8 cellular contexts compared by ENCODE assay signal in the genomic region with DNA sequence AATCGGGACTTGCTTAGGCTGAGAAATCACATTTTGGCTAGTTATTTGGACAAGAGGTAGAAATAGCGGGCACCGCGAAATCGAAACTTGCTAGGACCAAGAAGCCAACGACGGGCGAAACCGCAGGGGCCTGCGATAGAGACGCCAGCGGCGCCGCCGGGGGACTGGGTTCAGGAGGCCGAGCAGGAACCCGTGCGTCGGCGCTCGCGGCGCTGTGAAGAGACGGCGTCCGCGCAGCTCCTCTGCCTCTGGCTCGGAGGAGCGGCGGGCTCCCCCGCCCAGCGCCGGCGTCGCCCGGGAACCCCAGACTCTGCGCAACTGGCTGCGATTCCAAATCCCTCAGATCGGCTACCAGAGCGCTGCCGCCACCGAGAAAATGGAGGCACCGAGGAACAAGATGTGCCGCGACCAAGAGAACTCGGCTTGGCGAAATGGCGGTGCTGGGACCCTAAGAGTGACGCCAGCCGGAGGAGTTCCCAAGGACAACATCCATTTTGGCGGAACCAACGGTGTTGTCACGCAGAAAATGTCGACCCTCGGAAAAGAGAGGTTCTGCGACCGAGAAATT. TPM values are rescaled to one million over a fixed set of nuclear protein-coding genes. Genes with fewer than 3 reads are reported as not detected.
DNase-seq lines count a peak whose midpoint lies in the region; ATAC-seq, FAIRE-seq and TF ChIP-seq lines count a peak whose summit lies in the region.

No MANE protein-coding gene starts in this region.

- H3K4me1 Mint-ChIP-seq in neural progenitor cell = peaks cover 27% of the 10 kb centered on the region

- DNase-seq in HUDEP-2 (lab: John Stamatoyannopoulos, UW; ENCODE audit: unreplicated experiment in 76 of 76) (peak in 48 of 76 experiments; percentile 17 to 88 (median 53)), RCC 7860 (ENCODE audit: low spot score) (peak; percentile 64), activated gamma-delta T cell treated with Interleukin-2 at 50 U/mL for 16 hours (peak; percentile 72), foreskin melanocyte (peak; percentile 60), neural progenitor cell (ENCODE audit: low spot score) (peak; percentile 91)

- peak overlapping the region; percentile 92 for H2AFZ ChIP-seq in neural progenitor cell (replicated peaks)

- H3K27ac ChIP-seq in C4-2B = peak overlapping the region; percentile 93
- peak overlapping the region; percentile 88 for H3K27ac ChIP-seq in neural progenitor cell
- peak overlapping the region; percentile 99 for H3K27ac ChIP-seq in stomach smooth muscle (ENCODE audit: low read length)

- H4K20me1 ChIP-seq in neural progenitor cell (ENCODE audit: low read depth) = no peaks in the 10 kb centered on the region

- TF ChIP-seq CTCF in C4-2B (conservative IDR thresholded peaks at IDR 0.05) = no peak
- no peak for TF ChIP-seq CTCF in neural progenitor cell (IDR thresholded peaks at IDR 0.05)

- peaks cover 40% of the 10 kb centered on the region for H3K79me2 ChIP-seq in neural progenitor cell (ENCODE audit: low read depth)

- ATAC-seq in GM19452 (IDR thresholded peaks at IDR 0.05; ENCODE audit: unreplicated experiment) = peak; percentile 34

- H3F3A ChIP-seq in neural progenitor cell (ENCODE audit: low read depth) = peaks cover 35% of the 10 kb centered on the region

- peak overlapping the region; percentile 94 for H3K4me2 ChIP-seq in neural progenitor cell

- peak overlapping the region; percentile 96 for H3K4me3 Mint-ChIP-seq in neural progenitor cell

- H3K27me3 Mint-ChIP-seq in neural progenitor cell (ENCODE audit: insufficient read depth, low read depth) = no peaks in the 10 kb centered on the region

- H3K36me3 Mint-ChIP-seq in neural progenitor cell = peaks cover 15% of the 10 kb centered on the region

- no peaks in the 10 kb centered on the region for H3K27me3 ChIP-seq in neural progenitor cell
- no peaks in the 10 kb centered on the region for H3K27me3 ChIP-seq in stomach smooth muscle (ENCODE audit: control insufficient read depth in 1 of 2, insufficient read depth in 2 of 2, low read length in 2 of 2)

- H3K27ac Mint-ChIP-seq in neural progenitor cell = peak overlapping the region; percentile 99

- H3K4me1 ChIP-seq in neural progenitor cell = peaks cover 9% of the 10 kb centered on the region
- H3K4me1 ChIP-seq in stomach smooth muscle (ENCODE audit: control insufficient read depth, insufficient read depth, low read length) = peaks cover 20% of the 10 kb centered on the region

- H3K36me3 ChIP-seq in neural progenitor cell = no peaks in the 10 kb centered on the region
- peaks cover 6 to 9% of the 10 kb centered on the region in 2 donors for H3K36me3 ChIP-seq in stomach smooth muscle (ENCODE audit: control insufficient read depth in 2 of 2, insufficient read depth in 2 of 2, low read length in 2 of 2)

- peak overlapping the region; percentile 86 for H3K4me3 ChIP-seq in neural progenitor cell
- H3K4me3 ChIP-seq in stomach smooth muscle (ENCODE audit: low read length in 2 of 2) = peak overlapping the region; percentile 77 to 99

- FAIRE-seq in RCC 7860 (lab: Jason Lieb, UNC) = no peak

- H3K9me3 ChIP-seq in neural progenitor cell (ENCODE audit: low read depth) = no peaks in the 10 kb centered on the region
- no peaks in the 10 kb centered on the region for H3K9me3 ChIP-seq in stomach smooth muscle (ENCODE audit: control insufficient read depth in 2 of 2, low read length in 2 of 2)

- H3K9me3 Mint-ChIP-seq in neural progenitor cell = no peaks in the 10 kb centered on the region

- H3K9ac ChIP-seq in neural progenitor cell (peak overlapping the region; percentile 56), stomach smooth muscle (ENCODE audit: low read length in 2 of 2) (peak overlapping the region; percentile 84 to 99)

RNA-seq across cellular contexts. Expression of gene ANXA2R, which starts 26.2 kb away (rescaled TPM):
- total RNA-seq in neural progenitor cell (ENCODE audit: low replicate concordance) = 0.17 and 0.74 TPM in 2 replicates

RNA-seq across cellular contexts. Expression of gene ZNF131, which starts 54.4 kb away (rescaled TPM):
- total RNA-seq in neural progenitor cell (ENCODE audit: low replicate concordance) = 56.3 and 96.5 TPM in 2 replicates

Comparison
In these comparisons a context has a peak if more than half of its experiments do, and no peak if none do; other contexts are left out.
1. Peak in every context shown above with its lines: DNase-seq, ATAC-seq, H3K4me3 ChIP-seq and H3K27ac ChIP-seq.